In genomic region chr4:123554819-123555499, GRCh38 we compare ENCODE assay signal across 9 cellular contexts.
DNase-seq lines count a peak whose midpoint lies in the region; TF ChIP-seq lines count a peak whose summit lies in the region.
"Had no signal": no experiment of that assay in that cellular context is flagged by ENCODE, and none has a peak within 500 bp of the region (broad histone marks: within the 10 kb centered on the region; RNA-seq: fewer than 3 reads in every experiment).

No MANE protein-coding gene starts in this region.

- H3K23ac ChIP-seq in mesendoderm (ENCODE audit: low read length): no peak overlapping the region

- H3K27ac ChIP-seq in coronary artery (peak overlapping the region; percentile 86 to 88), mesendoderm (ENCODE audit: low read depth, low read length) (no peak overlapping the region), subcutaneous abdominal adipose tissue (ENCODE audit: low read depth, low read length) (peak overlapping the region; percentile 82), WERI-Rb-1 (no peak overlapping the region)

- DNase-seq in MV-4-11 (lab: John Stamatoyannopoulos, UW): peak; percentile 64
- no peak for DNase-seq in coronary artery (ENCODE audit: low spot score)
- DNase-seq in mesendoderm: no peak
- no peak for DNase-seq in activated CD4-positive, alpha-beta T cell treated with anti-CD3 and anti-CD28 coated beads for 48 hours
- no peak for DNase-seq in NCI-H345 (lab: John Stamatoyannopoulos, UW)
- no peak for DNase-seq in WERI-Rb-1
- no peak for DNase-seq in DMS153 (lab: John Stamatoyannopoulos, UW)
- DNase-seq: NCI-H2081 had no signal

- no CpG with 5 or more reads among the region's 10 CpGs for WGBS in mesendoderm (ENCODE audit: extremely low coverage, insufficient coverage, low lambda C conversion rate)

- peak overlapping the region; percentile 74 for H2BK120ac ChIP-seq in mesendoderm (ENCODE audit: low read depth, low read length)

- H3K27me3 ChIP-seq in mesendoderm (ENCODE audit: insufficient read depth, low read length, poor library complexity) (no peaks in the 10 kb centered on the region), subcutaneous abdominal adipose tissue (ENCODE audit: control insufficient read depth in 5 of 5, insufficient read depth in 4 of 5, low read length in 5 of 5) (no peaks in the 10 kb centered on the region), WERI-Rb-1 (ENCODE audit: insufficient read depth, low read depth, severe bottlenecking) (no peaks in the 10 kb centered on the region)

- H3K36me3 ChIP-seq in mesendoderm (ENCODE audit: control insufficient read depth, insufficient read depth, low read length) (no peaks in the 10 kb centered on the region), subcutaneous abdominal adipose tissue (ENCODE audit: control insufficient read depth in 5 of 5, insufficient read depth in 5 of 5, low read length in 5 of 5) (no peaks in the 10 kb centered on the region), WERI-Rb-1 (no peaks in the 10 kb centered on the region)

- H3K9ac ChIP-seq in mesendoderm (ENCODE audit: low read length) (no peak overlapping the region), subcutaneous abdominal adipose tissue (ENCODE audit: low read length in 5 of 5) (peak overlapping the region in 2 of 5 donors; percentile 28 to 32)

- no peak overlapping the region for H3K4ac ChIP-seq in mesendoderm (ENCODE audit: low read depth, low read length)

- H3K18ac ChIP-seq in mesendoderm (ENCODE audit: low read length): peak overlapping the region; percentile 85

- peak overlapping the region; percentile 12 for H3K56ac ChIP-seq in mesendoderm (ENCODE audit: low read length)

- H2AK5ac ChIP-seq in mesendoderm (ENCODE audit: low read length): no peak overlapping the region

- peak overlapping the region; percentile 87 for H2BK15ac ChIP-seq in mesendoderm (replicated peaks; ENCODE audit: low read depth)

- H4K8ac ChIP-seq in mesendoderm (ENCODE audit: low read depth, low read length): no peak overlapping the region

- H3K4me2 ChIP-seq in mesendoderm (ENCODE audit: low read length): no peak overlapping the region

- no peaks in the 10 kb centered on the region for H3K79me2 ChIP-seq in mesendoderm (ENCODE audit: control insufficient read depth, insufficient read depth, low read length)

- H3K9me3 ChIP-seq in subcutaneous abdominal adipose tissue (ENCODE audit: control insufficient read depth in 5 of 5, low read length in 5 of 5) (peaks cover 0 to under 1% (median 0%) of the 10 kb centered on the region in 5 donors), WERI-Rb-1 (ENCODE audit: severe bottlenecking) (no peaks in the 10 kb centered on the region)

- H4K5ac ChIP-seq in mesendoderm (ENCODE audit: low read length): no peak overlapping the region

- TF ChIP-seq CTCF in coronary artery (IDR thresholded peaks at IDR 0.05) (no peak), WERI-Rb-1 (IDR thresholded peaks at IDR 0.05; ENCODE audit: low read depth, low read length) (no peak)

- no peak overlapping the region for H2BK5ac ChIP-seq in mesendoderm (ENCODE audit: low read length)

- H3K4me3 ChIP-seq in coronary artery: peak overlapping the region; percentile 32
- H3K4me3 ChIP-seq in mesendoderm (ENCODE audit: low read length): no peak overlapping the region
- H3K4me3 ChIP-seq in subcutaneous abdominal adipose tissue (ENCODE audit: low read depth in 1 of 5, low read length in 5 of 5): peak overlapping the region in 3 of 5 donors; percentile 12 to 35 (median 19)
- no peak overlapping the region for H3K4me3 ChIP-seq in WERI-Rb-1 (ENCODE audit: low read depth, low read length)

- no peaks in the 10 kb centered on the region for H3K79me1 ChIP-seq in mesendoderm (ENCODE audit: low read length)

- H3K4me1 ChIP-seq in mesendoderm (ENCODE audit: control insufficient read depth, low read depth, low read length): no peaks in the 10 kb centered on the region
- peaks cover 7 to 35% (median 28%) of the 10 kb centered on the region in 5 donors for H3K4me1 ChIP-seq in subcutaneous abdominal adipose tissue (ENCODE audit: control insufficient read depth in 5 of 5, insufficient read depth in 5 of 5, low read length in 5 of 5)

Comparison
In these comparisons a context has a peak if more than half of its experiments do, and no peak if none do; other contexts are left out.
1. H3K27ac ChIP-seq: peak in coronary artery (2 of 2) and subcutaneous abdominal adipose tissue (single experiment); none in mesendoderm (single experiment) and WERI-Rb-1 (single experiment).
2. H3K4me3 ChIP-seq: peak in coronary artery (single experiment) and subcutaneous abdominal adipose tissue (3 of 5); none in mesendoderm (single experiment) and WERI-Rb-1 (single experiment).